Comparison of ENCODE assay signal across 37 cellular contexts in genomic region chr7:136847858-136848257, GRCh38. TPM values are rescaled to one million over a fixed set of nuclear protein-coding genes. Genes with fewer than 3 reads are reported as not detected.
"Had no signal": no experiment of that assay in that cellular context is flagged by ENCODE, and none has a peak within 500 bp of the region (broad histone marks: within the 10 kb centered on the region; RNA-seq: fewer than 3 reads in every experiment).

No MANE protein-coding gene starts in this region.

- DNase-seq: Karpas-422, Kasumi-1, MG63, MM.1S, MV-4-11, NCI-H1048, NCI-H1092, NCI-H1092 treated with DMSO at 0.1 percent for 48 hours, NCI-H1105, NCI-H1105 treated with DMSO at 0.1 percent for 48 hours, NCI-H1417, NCI-H1417 treated with DMSO at 0.1 percent for 48 hours, NCI-H1436, NCI-H1436 treated with DMSO at 0.1 percent for 48 hours, NCI-H146, NCI-H1694, NCI-H1694 treated with DMSO at 0.1 percent for 48 hours, NCI-H187, NCI-H187 treated with DMSO at 0.1 percent for 48 hours, NCI-H1930, NCI-H2029, NCI-H2029 treated with DMSO at 0.1 percent for 48 hours, NCI-H2081, NCI-H2081 treated with DMSO at 0.1 percent for 48 hours, NCI-H2107, NCI-H2171, NCI-H2171 treated with DMSO at 0.1 percent for 48 hours, NCI-H2227 treated with DMSO at 0.1 percent for 48 hours, NCI-H226, NCI-H345, NCI-H446, NCI-H446 treated with DMSO at 0.1 percent for 48 hours, NCI-H510A, NCI-H510A treated with DMSO at 0.1 percent for 48 hours, NCI-H524 had no signal

- H3K9me3 ChIP-seq: MG63 had no signal

- H3K4me3 ChIP-seq: MG63 had no signal

- H3K36me3 ChIP-seq: MG63 had no signal

- H3K27me3 ChIP-seq: MG63 had no signal

RNA-seq across cellular contexts. Expression of gene CHRM2, which starts 20.6 kb away (rescaled TPM):
- total RNA-seq: MCF 10A, NCI-H460 had no signal
